Comparison of ENCODE assay signal across 2 cellular contexts in genomic region chr10:24503627-24504320, GRCh38.
A peak's percentile ranks its signal among the peaks of the same experiment; 100 is the strongest.
TF ChIP-seq lines count a peak whose summit lies in the region.

No MANE protein-coding gene starts in this region.

TF ChIP-seq in GM12878, 131 proteins besides CTCF, POLR2A, EP300 and RAD21 (continued from another document):
- TF ChIP-seq YY1 (IDR thresholded peaks at IDR 0.05; ENCODE audit: low read depth, low read length) (0 out of 2 replicates have a peak, but pooled peaks have one; percentile 32), ZNF207 (IDR thresholded peaks at IDR 0.05; ENCODE audit: borderline replicate concordance) (no peak), EGR1 (IDR thresholded peaks at IDR 0.05; ENCODE audit: borderline replicate concordance in 1 of 2, low read depth in 2 of 2, low read length in 2 of 2) (no peak), DPF2 (IDR thresholded peaks at IDR 0.05) (no peak)

TF ChIP-seq in HepG2, 621 proteins besides CTCF, POLR2A, EP300 and RAD21 (continued from another document and continues in another):
- TF ChIP-seq CREB1 (IDR thresholded peaks at IDR 0.05), result no peak
- TF ChIP-seq CREB1 (CRISPR knock-in tag; IDR thresholded peaks at IDR 0.05), result no peak
- peak; percentile 76 for TF ChIP-seq SMC3 (IDR thresholded peaks at IDR 0.05; ENCODE audit: low read length)
- TF ChIP-seq IKZF1 (IDR thresholded peaks at IDR 0.05), result no peak
- TF ChIP-seq ZNF264 (CRISPR knock-in tag; IDR thresholded peaks at IDR 0.05), result no peak
- TF ChIP-seq, protein P1, sequence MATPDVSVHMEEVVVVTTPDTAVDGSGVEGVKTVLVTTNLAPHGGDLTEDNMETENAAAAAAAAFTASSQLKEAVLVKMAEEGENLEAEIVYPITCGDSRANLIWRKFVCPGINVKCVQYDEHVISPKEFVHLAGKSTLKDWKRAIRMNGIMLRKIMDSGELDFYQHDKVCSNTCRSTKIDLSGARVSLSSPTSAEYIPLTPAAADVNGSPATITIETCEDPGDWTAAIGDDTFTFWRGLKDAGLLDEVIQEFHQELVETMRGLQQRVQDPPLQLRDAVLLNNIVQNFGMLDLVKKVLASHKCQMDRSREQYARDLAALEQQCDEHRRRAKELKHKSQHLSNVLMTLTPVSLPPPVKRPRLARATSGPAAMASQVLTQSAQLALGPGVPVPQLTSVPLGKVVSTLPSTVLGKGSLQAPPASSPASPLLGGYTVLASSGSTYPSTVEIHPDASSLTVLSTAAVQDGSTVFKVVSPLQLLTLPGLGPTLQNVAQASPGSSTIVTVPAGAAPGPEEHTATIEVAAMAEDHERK (CRISPR knock-in tag; IDR thresholded peaks at IDR 0.05; ENCODE audit: low read depth), result no peak
- no peak for TF ChIP-seq FOSL2 (CRISPR knock-in tag; IDR thresholded peaks at IDR 0.05)
- TF ChIP-seq ISX (CRISPR knock-in tag; conservative IDR thresholded peaks at IDR 0.05), result no peak
- no peak for TF ChIP-seq ZNF672 (CRISPR knock-in tag; IDR thresholded peaks at IDR 0.05)
- TF ChIP-seq ZSCAN29 (CRISPR knock-in tag; conservative IDR thresholded peaks at IDR 0.05), result no peak
- TF ChIP-seq TCF7 (IDR thresholded peaks at IDR 0.05; ENCODE audit: low read depth), result no peak
- TF ChIP-seq FOXM1 (CRISPR knock-in tag; IDR thresholded peaks at IDR 0.05), result no peak
- TF ChIP-seq, protein P2, sequence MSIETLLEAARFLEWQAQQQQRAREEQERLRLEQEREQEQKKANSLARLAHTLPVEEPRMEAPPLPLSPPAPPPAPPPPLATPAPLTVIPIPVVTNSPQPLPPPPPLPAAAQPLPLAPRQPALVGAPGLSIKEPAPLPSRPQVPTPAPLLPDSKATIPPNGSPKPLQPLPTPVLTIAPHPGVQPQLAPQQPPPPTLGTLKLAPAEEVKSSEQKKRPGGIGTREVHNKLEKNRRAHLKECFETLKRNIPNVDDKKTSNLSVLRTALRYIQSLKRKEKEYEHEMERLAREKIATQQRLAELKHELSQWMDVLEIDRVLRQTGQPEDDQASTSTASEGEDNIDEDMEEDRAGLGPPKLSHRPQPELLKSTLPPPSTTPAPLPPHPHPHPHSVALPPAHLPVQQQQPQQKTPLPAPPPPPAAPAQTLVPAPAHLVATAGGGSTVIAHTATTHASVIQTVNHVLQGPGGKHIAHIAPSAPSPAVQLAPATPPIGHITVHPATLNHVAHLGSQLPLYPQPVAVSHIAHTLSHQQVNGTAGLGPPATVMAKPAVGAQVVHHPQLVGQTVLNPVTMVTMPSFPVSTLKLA (IDR thresholded peaks at IDR 0.05), result no peak
- no peak for TF ChIP-seq ZFYVE20 (CRISPR knock-in tag; IDR thresholded peaks at IDR 0.05; ENCODE audit: borderline replicate concordance, low read depth)
- TF ChIP-seq POLR2G (IDR thresholded peaks at IDR 0.05; ENCODE audit: low read depth, low read length), result no peak
- no peak for TF ChIP-seq ZBTB43 (CRISPR knock-in tag; conservative IDR thresholded peaks at IDR 0.05)
- 0 out of 4 replicates have a peak, but pooled peaks of 1 of the 2 experiments have one; percentile 41 for TF ChIP-seq NR2F1 (CRISPR knock-in tag; IDR thresholded peaks at IDR 0.05)
- no peak for TF ChIP-seq ZNF512 (CRISPR knock-in tag; IDR thresholded peaks at IDR 0.05)
- TF ChIP-seq USF2 (IDR thresholded peaks at IDR 0.05; ENCODE audit: low read depth, low read length), result no peak
- no peak for TF ChIP-seq USF2 (CRISPR knock-in tag; IDR thresholded peaks at IDR 0.05; ENCODE audit: borderline replicate concordance)
- TF ChIP-seq, protein P3, sequence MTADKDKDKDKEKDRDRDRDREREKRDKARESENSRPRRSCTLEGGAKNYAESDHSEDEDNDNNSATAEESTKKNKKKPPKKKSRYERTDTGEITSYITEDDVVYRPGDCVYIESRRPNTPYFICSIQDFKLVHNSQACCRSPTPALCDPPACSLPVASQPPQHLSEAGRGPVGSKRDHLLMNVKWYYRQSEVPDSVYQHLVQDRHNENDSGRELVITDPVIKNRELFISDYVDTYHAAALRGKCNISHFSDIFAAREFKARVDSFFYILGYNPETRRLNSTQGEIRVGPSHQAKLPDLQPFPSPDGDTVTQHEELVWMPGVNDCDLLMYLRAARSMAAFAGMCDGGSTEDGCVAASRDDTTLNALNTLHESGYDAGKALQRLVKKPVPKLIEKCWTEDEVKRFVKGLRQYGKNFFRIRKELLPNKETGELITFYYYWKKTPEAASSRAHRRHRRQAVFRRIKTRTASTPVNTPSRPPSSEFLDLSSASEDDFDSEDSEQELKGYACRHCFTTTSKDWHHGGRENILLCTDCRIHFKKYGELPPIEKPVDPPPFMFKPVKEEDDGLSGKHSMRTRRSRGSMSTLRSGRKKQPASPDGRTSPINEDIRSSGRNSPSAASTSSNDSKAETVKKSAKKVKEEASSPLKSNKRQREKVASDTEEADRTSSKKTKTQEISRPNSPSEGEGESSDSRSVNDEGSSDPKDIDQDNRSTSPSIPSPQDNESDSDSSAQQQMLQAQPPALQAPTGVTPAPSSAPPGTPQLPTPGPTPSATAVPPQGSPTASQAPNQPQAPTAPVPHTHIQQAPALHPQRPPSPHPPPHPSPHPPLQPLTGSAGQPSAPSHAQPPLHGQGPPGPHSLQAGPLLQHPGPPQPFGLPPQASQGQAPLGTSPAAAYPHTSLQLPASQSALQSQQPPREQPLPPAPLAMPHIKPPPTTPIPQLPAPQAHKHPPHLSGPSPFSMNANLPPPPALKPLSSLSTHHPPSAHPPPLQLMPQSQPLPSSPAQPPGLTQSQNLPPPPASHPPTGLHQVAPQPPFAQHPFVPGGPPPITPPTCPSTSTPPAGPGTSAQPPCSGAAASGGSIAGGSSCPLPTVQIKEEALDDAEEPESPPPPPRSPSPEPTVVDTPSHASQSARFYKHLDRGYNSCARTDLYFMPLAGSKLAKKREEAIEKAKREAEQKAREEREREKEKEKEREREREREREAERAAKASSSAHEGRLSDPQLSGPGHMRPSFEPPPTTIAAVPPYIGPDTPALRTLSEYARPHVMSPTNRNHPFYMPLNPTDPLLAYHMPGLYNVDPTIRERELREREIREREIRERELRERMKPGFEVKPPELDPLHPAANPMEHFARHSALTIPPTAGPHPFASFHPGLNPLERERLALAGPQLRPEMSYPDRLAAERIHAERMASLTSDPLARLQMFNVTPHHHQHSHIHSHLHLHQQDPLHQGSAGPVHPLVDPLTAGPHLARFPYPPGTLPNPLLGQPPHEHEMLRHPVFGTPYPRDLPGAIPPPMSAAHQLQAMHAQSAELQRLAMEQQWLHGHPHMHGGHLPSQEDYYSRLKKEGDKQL (CRISPR knock-in tag; IDR thresholded peaks at IDR 0.05; ENCODE audit: low read depth), result no peak
- TF ChIP-seq GATA4 (IDR thresholded peaks at IDR 0.05; ENCODE audit: borderline replicate concordance, low read depth), result no peak
- TF ChIP-seq STAG1 (CRISPR knock-in tag; IDR thresholded peaks at IDR 0.05), result peak; percentile 84
- TF ChIP-seq IRF2 (CRISPR knock-in tag; IDR thresholded peaks at IDR 0.05), result no peak
- TF ChIP-seq HOXA7 (CRISPR knock-in tag; IDR thresholded peaks at IDR 0.05), result no peak
- TF ChIP-seq NR2F6 (IDR thresholded peaks at IDR 0.05), result peak; percentile 83
- TF ChIP-seq NR2F6 (CRISPR knock-in tag; IDR thresholded peaks at IDR 0.05), result peak; percentile 82
- TF ChIP-seq, protein P4, sequence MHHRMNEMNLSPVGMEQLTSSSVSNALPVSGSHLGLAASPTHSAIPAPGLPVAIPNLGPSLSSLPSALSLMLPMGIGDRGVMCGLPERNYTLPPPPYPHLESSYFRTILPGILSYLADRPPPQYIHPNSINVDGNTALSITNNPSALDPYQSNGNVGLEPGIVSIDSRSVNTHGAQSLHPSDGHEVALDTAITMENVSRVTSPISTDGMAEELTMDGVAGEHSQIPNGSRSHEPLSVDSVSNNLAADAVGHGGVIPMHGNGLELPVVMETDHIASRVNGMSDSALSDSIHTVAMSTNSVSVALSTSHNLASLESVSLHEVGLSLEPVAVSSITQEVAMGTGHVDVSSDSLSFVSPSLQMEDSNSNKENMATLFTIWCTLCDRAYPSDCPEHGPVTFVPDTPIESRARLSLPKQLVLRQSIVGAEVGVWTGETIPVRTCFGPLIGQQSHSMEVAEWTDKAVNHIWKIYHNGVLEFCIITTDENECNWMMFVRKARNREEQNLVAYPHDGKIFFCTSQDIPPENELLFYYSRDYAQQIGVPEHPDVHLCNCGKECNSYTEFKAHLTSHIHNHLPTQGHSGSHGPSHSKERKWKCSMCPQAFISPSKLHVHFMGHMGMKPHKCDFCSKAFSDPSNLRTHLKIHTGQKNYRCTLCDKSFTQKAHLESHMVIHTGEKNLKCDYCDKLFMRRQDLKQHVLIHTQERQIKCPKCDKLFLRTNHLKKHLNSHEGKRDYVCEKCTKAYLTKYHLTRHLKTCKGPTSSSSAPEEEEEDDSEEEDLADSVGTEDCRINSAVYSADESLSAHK (CRISPR knock-in tag; IDR thresholded peaks at IDR 0.05; ENCODE audit: borderline replicate concordance), result no peak
- TF ChIP-seq CSRNP1 (CRISPR knock-in tag; IDR thresholded peaks at IDR 0.05), result no peak
- TF ChIP-seq ZNF75D (CRISPR knock-in tag; IDR thresholded peaks at IDR 0.05; ENCODE audit: borderline replicate concordance), result no peak
- TF ChIP-seq ELF3 (CRISPR knock-in tag; IDR thresholded peaks at IDR 0.05), result no peak
